Comparison of ENCODE assay signal across 2 cellular contexts in the genomic region with DNA sequence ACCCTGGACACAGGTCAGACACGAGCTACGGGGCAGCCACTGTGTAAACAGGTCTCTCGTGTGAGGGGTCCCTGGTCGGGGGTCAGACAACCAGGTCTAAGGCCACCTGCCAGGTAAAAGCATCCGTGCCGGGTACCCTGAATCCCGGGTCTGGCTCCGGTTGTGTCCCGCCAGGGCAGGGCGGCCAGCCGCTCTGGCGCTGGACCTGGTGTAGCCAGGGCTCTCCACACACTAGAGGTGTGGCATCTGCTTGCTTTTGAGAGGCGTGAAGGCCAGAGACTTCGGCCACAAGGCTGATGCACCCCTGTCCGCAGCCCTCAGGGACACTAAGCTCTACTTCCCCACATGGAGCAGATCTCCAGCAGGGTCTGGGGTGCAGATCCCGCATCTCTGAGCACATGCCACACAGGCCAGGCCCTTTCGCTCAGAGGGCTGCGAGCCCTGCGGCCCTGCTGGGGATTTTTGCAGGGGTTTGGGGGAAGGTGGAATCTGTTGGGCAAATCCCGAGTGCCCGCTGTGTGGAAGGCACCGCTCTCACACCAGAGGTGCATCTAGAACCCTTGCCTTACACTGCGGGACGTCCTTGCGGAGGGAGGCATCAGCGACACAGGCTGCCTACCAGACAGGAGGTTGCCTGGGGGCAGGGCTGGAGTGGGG.
TF ChIP-seq lines count a peak whose summit lies in the region.

No MANE protein-coding gene starts in this region.

TF ChIP-seq in HepG2, 621 proteins besides CTCF, POLR2A, EP300 and RAD21:
- TF ChIP-seq AGO2 (optimal IDR thresholded peaks at IDR 0.05; ENCODE audit: low read depth, low read length) (peak; percentile 68), ZBTB7A (CRISPR knock-in tag; IDR thresholded peaks at IDR 0.05) (no peak)

TF ChIP-seq in K562, 482 proteins besides CTCF, POLR2A, EP300 and RAD21:
- TF ChIP-seq RBFOX2 (IDR thresholded peaks at IDR 0.05; ENCODE audit: low read depth, low read length), result 0 out of 2 replicates have a peak, but pooled peaks have one; percentile 30
- peak; percentile 47 for TF ChIP-seq POLR2G (IDR thresholded peaks at IDR 0.05; ENCODE audit: low read depth, low read length)
- TF ChIP-seq ZNF24 (IDR thresholded peaks at IDR 0.05), result no peak
